In the genomic region with DNA sequence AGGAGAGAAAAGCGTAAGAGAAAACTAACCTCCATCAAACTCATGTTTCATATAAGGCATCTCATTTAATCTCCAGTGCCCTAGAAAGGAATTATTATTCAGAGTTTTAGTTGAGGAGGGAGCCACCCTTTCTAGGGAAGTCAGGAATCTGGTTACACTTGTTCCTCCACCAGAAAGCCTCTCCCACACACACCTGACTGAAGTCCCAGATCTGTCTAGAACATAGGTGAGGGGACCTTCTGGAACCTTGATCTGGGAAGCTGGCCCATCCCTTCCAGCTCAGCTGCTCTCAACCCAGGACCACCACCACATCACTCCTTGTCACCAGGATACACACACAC, we compare ENCODE assay signal across 11 cellular contexts. TPM values are rescaled to one million over a fixed set of nuclear protein-coding genes. Genes with fewer than 3 reads are reported as not detected.
DNase-seq lines count a peak whose midpoint lies in the region; ATAC-seq and TF ChIP-seq lines count a peak whose summit lies in the region.
"Had no signal": no experiment of that assay in that cellular context is flagged by ENCODE, and none has a peak within 500 bp of the region (broad histone marks: within the 10 kb centered on the region; RNA-seq: fewer than 3 reads in every experiment).

No MANE protein-coding gene starts in this region.

- CTCF ChIA-PET in activated CD8-positive, alpha-beta T cell treated with anti-CD3 and anti-CD28 coated beads for 36 hours (lab: Charles Lee) = interaction anchor here (1.8 to 8.8 kb wide), 4 partner anchors 9 to 21 kb away, joined by 4 to 150 read pairs (median 16); no protein-coding TSS in a partner anchor

- H3K27me3 ChIP-seq in suprapubic skin = peaks cover 5% of the 10 kb centered on the region

- no peak for TF ChIP-seq POLR2A in suprapubic skin (IDR thresholded peaks at IDR 0.05)

- peak overlapping the region; percentile 79 for H3K4me3 ChIP-seq in suprapubic skin

- peaks cover 36% of the 10 kb centered on the region for H3K36me3 Mint-ChIP-seq in activated T-cell treated with anti-CD3 and anti-CD28 coated beads, Interleukin-2, amount 50 U/mL, for 24 hours (ENCODE audit: low read depth)
- peaks cover 39% of the 10 kb centered on the region for H3K36me3 Mint-ChIP-seq in activated CD8-positive, alpha-beta T cell treated with anti-CD3 and anti-CD28 coated beads for 36 hours (ENCODE audit: low read depth)

- no peak for DNase-seq in activated T-cell treated with anti-CD3 and anti-CD28 coated beads, Interleukin-2, amount 50 U/mL, for 24 hours
- no peak for DNase-seq in activated T-cell treated with anti-CD3 and anti-CD28 coated beads, Interleukin-2, amount 50 U/mL, for 48 hours
- no peak for DNase-seq in activated CD8-positive, alpha-beta T cell treated with anti-CD3 and anti-CD28 coated beads for 36 hours
- DNase-seq in left colon = no peak
- no peak for DNase-seq in suprapubic skin (ENCODE audit: low spot score in 2 of 2)
- no peak for DNase-seq in GM19238 (ENCODE audit: insufficient read length, low spot score)
- no peak for DNase-seq in germinal center (ENCODE audit: low spot score)
- DNase-seq: activated gamma-delta T cell treated with Interleukin-2 at 50 U/mL for 16 hours; stimulated activated CD8-positive, alpha-beta memory T cell treated with anti-CD3 and anti-CD28 coated beads, Interleukin-4, amount 100 ng/mL, for 48 hours; T1000 had no signal

- H3K27me3 Mint-ChIP-seq in activated T-cell treated with anti-CD3 and anti-CD28 coated beads, Interleukin-2, amount 50 U/mL, for 24 hours = no peaks in the 10 kb centered on the region
- no peaks in the 10 kb centered on the region for H3K27me3 Mint-ChIP-seq in activated CD8-positive, alpha-beta T cell treated with anti-CD3 and anti-CD28 coated beads for 36 hours

- peaks cover under 1% of the 10 kb centered on the region for H3K36me3 ChIP-seq in suprapubic skin

- intact Hi-C loops in activated CD8-positive, alpha-beta T cell treated with anti-CD3 and anti-CD28 coated beads for 36 hours (cut with micrococcal nuclease) = no loop called here
- intact Hi-C loops in left colon (cut with DNase I, micrococcal nuclease) = no loop called here

- H3K27ac Mint-ChIP-seq in activated T-cell treated with anti-CD3 and anti-CD28 coated beads, Interleukin-2, amount 50 U/mL, for 24 hours = peak overlapping the region; percentile 98
- H3K27ac Mint-ChIP-seq in activated CD8-positive, alpha-beta T cell treated with anti-CD3 and anti-CD28 coated beads for 36 hours = peak overlapping the region; percentile 98

- peaks cover 54% of the 10 kb centered on the region for H3K4me1 ChIP-seq in suprapubic skin

- POLR2A ChIA-PET in activated CD8-positive, alpha-beta T cell treated with anti-CD3 and anti-CD28 coated beads for 36 hours (lab: Charles Lee) = interaction anchor here (1.0 to 10.4 kb wide), 6 partner anchors 8 to 161 kb away, joined by 3 to 245 read pairs (median 4); a partner anchor contains a TSS

- 52% methylated on average over 1 of the region's 1 CpG for WGBS in suprapubic skin

- H3K9me3 ChIP-seq in suprapubic skin = no peaks in the 10 kb centered on the region

- ATAC-seq in activated CD8-positive, alpha-beta T cell treated with anti-CD3 and anti-CD28 coated beads for 36 hours = no peak
- ATAC-seq in left colon (peak; percentile 21), GM21529 (IDR thresholded peaks at IDR 0.05; ENCODE audit: unreplicated experiment) (no peak)

- H3K4me1 Mint-ChIP-seq in activated T-cell treated with anti-CD3 and anti-CD28 coated beads, Interleukin-2, amount 50 U/mL, for 24 hours (ENCODE audit: low read depth) = peaks cover 58% of the 10 kb centered on the region
- peaks cover 55% of the 10 kb centered on the region for H3K4me1 Mint-ChIP-seq in activated CD8-positive, alpha-beta T cell treated with anti-CD3 and anti-CD28 coated beads for 36 hours (ENCODE audit: low read depth)

- no peak for TF ChIP-seq CTCF in activated CD8-positive, alpha-beta T cell treated with anti-CD3 and anti-CD28 coated beads for 36 hours (IDR thresholded peaks at IDR 0.05)
- no peak for TF ChIP-seq CTCF in suprapubic skin (IDR thresholded peaks at IDR 0.05)

- no peaks in the 10 kb centered on the region for H3K9me3 Mint-ChIP-seq in activated T-cell treated with anti-CD3 and anti-CD28 coated beads, Interleukin-2, amount 50 U/mL, for 24 hours
- H3K9me3 Mint-ChIP-seq in activated CD8-positive, alpha-beta T cell treated with anti-CD3 and anti-CD28 coated beads for 36 hours = no peaks in the 10 kb centered on the region

- H3K4me3 Mint-ChIP-seq in activated T-cell treated with anti-CD3 and anti-CD28 coated beads, Interleukin-2, amount 50 U/mL, for 24 hours = peak overlapping the region; percentile 96
- peak overlapping the region; percentile 99 for H3K4me3 Mint-ChIP-seq in activated CD8-positive, alpha-beta T cell treated with anti-CD3 and anti-CD28 coated beads for 36 hours

- peak overlapping the region; percentile 92 for H3K27ac ChIP-seq in suprapubic skin

- no peak for TF ChIP-seq EP300 in suprapubic skin (IDR thresholded peaks at IDR 0.05)

RNA-seq across cellular contexts. Expression of a gene that starts 1.9 kb away (rescaled TPM):
- total RNA-seq in activated CD8-positive, alpha-beta T cell treated with anti-CD3 and anti-CD28 coated beads for 36 hours = 100 to 1,000 TPM; 201 to 208 TPM
- total RNA-seq in left colon (10 to 100 TPM; 54.1 to 63.5 TPM), suprapubic skin (10 to 100 TPM; 25.3 to 37.1 (median 31.8) TPM)

RNA-seq across cellular contexts. Expression of a gene that starts 25.2 kb away (rescaled TPM):
- total RNA-seq in activated CD8-positive, alpha-beta T cell treated with anti-CD3 and anti-CD28 coated beads for 36 hours = 10 to 100 TPM in 1 of 2 experiments, 1 to 10 TPM in 1; 9.2 to 10.4 TPM
- 1 to 10 TPM in 1 of 2 donors, under 1 TPM in 1; 0.40 to 1.2 TPM for total RNA-seq in left colon
- 1 to 10 TPM; 4.7 to 9.8 (median 7.7) TPM for total RNA-seq in suprapubic skin
